Comparison of ENCODE assay signal across 15 cellular contexts in the genomic region with DNA sequence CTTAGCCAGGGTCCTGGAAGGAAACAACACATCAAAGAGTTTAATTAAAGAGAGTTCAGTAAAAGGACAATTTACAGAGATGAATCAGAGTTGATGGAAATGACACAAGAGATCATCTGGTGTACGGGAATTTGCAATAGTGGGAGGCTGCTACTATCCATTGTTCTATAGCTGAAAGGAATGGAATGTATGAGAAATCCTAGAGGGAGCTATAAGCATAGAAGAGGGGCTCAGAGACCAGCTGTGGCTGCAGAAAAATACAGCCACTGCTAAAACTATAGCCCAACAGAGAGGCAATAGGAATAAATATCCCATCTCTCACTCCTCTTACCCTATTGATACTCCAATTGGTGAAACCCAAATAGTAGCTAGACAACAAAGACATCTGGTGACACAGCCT.
DNase-seq lines count a peak whose midpoint lies in the region; ATAC-seq and TF ChIP-seq lines count a peak whose summit lies in the region.
"Had no signal": no experiment of that assay in that cellular context is flagged by ENCODE, and none has a peak within 500 bp of the region (broad histone marks: within the 10 kb centered on the region; RNA-seq: fewer than 3 reads in every experiment).

No MANE protein-coding gene starts in this region.

- TF ChIP-seq CTCF in WTC11 (IDR thresholded peaks at IDR 0.05), result no peak

- CTCF ChIA-PET in WTC11 (lab: Charles Lee), result interaction anchor here (0.6 kb wide), 1 partner anchor 218 kb away, joined by 3 read pairs; no protein-coding TSS in a partner anchor

- H3K4me3 ChIP-seq in skeletal muscle cell (ENCODE audit: low read depth, low read length), result no peak overlapping the region

- POLR2A ChIA-PET in WTC11 (lab: Charles Lee), result no interaction called here

- DNase-seq in HCEC 1CT, result peak; percentile 17
- no peak for DNase-seq in WTC11 (ENCODE audit: low spot score)
- DNase-seq in iris pigment epithelial cell (ENCODE audit: low read depth), result peak; percentile 51
- peak; percentile 21 for DNase-seq in skeletal muscle cell (ENCODE audit: low read depth)
- no peak for DNase-seq in MV-4-11 (lab: John Stamatoyannopoulos, UW)
- no peak for DNase-seq in NCI-H345 (lab: John Stamatoyannopoulos, UW)
- DNase-seq: CD4-positive, alpha-beta memory T cell; COR-L47; DMS153; DMS79 treated with DMSO at 0.1 percent for 48 hours; EL; GDM1; IMR-90 had no signal

- H3K4me3 Mint-ChIP-seq in WTC11, result no peak overlapping the region
- H3K4me3 Mint-ChIP-seq: B cell; CD4-positive, alpha-beta memory T cell had no signal

- H3K27me3 Mint-ChIP-seq in WTC11 (ENCODE audit: low read depth), result no peaks in the 10 kb centered on the region
- H3K27me3 Mint-ChIP-seq: B cell; CD4-positive, alpha-beta memory T cell had no signal

- peaks cover 6% of the 10 kb centered on the region for H3K9me3 Mint-ChIP-seq in WTC11

- no peak overlapping the region for H3K27ac Mint-ChIP-seq in WTC11
- H3K27ac Mint-ChIP-seq: B cell; CD4-positive, alpha-beta memory T cell had no signal

- H3K36me3 Mint-ChIP-seq in WTC11, result no peaks in the 10 kb centered on the region
- H3K36me3 Mint-ChIP-seq: CD4-positive, alpha-beta memory T cell had no signal

- H3K4me1 Mint-ChIP-seq in WTC11, result peaks cover 17% of the 10 kb centered on the region
- H3K4me1 Mint-ChIP-seq: B cell; CD4-positive, alpha-beta memory T cell had no signal

- ATAC-seq in WTC11 (peak; percentile 76), GM21381 (IDR thresholded peaks at IDR 0.05; ENCODE audit: unreplicated experiment) (no peak)

TF ChIP-seq in WTC11, 78 proteins besides CTCF, POLR2A, EP300 and RAD21:
- TF ChIP-seq TEAD1 (CRISPR knock-in tag; IDR thresholded peaks at IDR 0.05) (no peak), JUN (CRISPR knock-in tag; IDR thresholded peaks at IDR 0.05) (no peak), IRF2 (CRISPR knock-in tag; IDR thresholded peaks at IDR 0.05; ENCODE audit: borderline replicate concordance, low read depth) (no peak), NFYB (CRISPR knock-in tag; conservative IDR thresholded peaks at IDR 0.05; ENCODE audit: low read depth) (no peak), ZNF263 (CRISPR knock-in tag; IDR thresholded peaks at IDR 0.05; ENCODE audit: low read depth) (no peak), JAZF1 (CRISPR knock-in tag; IDR thresholded peaks at IDR 0.05) (no peak), NFATC4 (CRISPR knock-in tag; IDR thresholded peaks at IDR 0.05) (no peak), E2F5 (CRISPR knock-in tag; IDR thresholded peaks at IDR 0.05) (no peak)
- TF ChIP-seq, protein P1, sequence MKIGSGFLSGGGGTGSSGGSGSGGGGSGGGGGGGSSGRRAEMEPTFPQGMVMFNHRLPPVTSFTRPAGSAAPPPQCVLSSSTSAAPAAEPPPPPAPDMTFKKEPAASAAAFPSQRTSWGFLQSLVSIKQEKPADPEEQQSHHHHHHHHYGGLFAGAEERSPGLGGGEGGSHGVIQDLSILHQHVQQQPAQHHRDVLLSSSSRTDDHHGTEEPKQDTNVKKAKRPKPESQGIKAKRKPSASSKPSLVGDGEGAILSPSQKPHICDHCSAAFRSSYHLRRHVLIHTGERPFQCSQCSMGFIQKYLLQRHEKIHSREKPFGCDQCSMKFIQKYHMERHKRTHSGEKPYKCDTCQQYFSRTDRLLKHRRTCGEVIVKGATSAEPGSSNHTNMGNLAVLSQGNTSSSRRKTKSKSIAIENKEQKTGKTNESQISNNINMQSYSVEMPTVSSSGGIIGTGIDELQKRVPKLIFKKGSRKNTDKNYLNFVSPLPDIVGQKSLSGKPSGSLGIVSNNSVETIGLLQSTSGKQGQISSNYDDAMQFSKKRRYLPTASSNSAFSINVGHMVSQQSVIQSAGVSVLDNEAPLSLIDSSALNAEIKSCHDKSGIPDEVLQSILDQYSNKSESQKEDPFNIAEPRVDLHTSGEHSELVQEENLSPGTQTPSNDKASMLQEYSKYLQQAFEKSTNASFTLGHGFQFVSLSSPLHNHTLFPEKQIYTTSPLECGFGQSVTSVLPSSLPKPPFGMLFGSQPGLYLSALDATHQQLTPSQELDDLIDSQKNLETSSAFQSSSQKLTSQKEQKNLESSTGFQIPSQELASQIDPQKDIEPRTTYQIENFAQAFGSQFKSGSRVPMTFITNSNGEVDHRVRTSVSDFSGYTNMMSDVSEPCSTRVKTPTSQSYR (CRISPR knock-in tag; IDR thresholded peaks at IDR 0.05), result no peak

Comparison
In these comparisons a context has a peak if more than half of its experiments do, and no peak if none do; other contexts are left out.
1. DNase-seq: peak in HCEC 1CT (single experiment), iris pigment epithelial cell (single experiment) and skeletal muscle cell (single experiment); none in WTC11 (single experiment), MV-4-11 (single experiment) and NCI-H345 (single experiment).